Comparison of ENCODE assay signal across 32 cellular contexts in genomic region chr1:211217392-211217791, GRCh38.
"Had no signal": no experiment of that assay in that cellular context is flagged by ENCODE, and none has a peak within 500 bp of the region (broad histone marks: within the 10 kb centered on the region; RNA-seq: fewer than 3 reads in every experiment).

No MANE protein-coding gene starts in this region.

- H3K27ac ChIP-seq: adrenal gland, ascending aorta, body of pancreas, brain microvascular endothelial cell, breast epithelium, cardiac muscle cell had no signal

- H3K36me3 ChIP-seq: adrenal gland, ascending aorta, brain microvascular endothelial cell, breast epithelium, cardiac muscle cell had no signal

- H3K27me3 ChIP-seq: adrenal gland, ascending aorta, body of pancreas, brain microvascular endothelial cell, breast epithelium, cardiac muscle cell had no signal

- H3K4me1 ChIP-seq: adrenal gland, ascending aorta, body of pancreas, breast epithelium had no signal

- ATAC-seq: activated naive CD4-positive, alpha-beta T cell treated with anti-CD3 and anti-CD28 coated beads, Interleukin-2, amount 50 U/mL, for 72 hours; activated naive CD8-positive, alpha-beta T cell treated with anti-CD3 and anti-CD28 coated beads, Interleukin-2, amount 50 U/mL, for 24 hours; activated T-cell treated with anti-CD3 and anti-CD28 coated beads, Interleukin-2, amount 50 U/mL, for 4 hours; activated T-cell treated with anti-CD3 and anti-CD28 coated beads, Interleukin-2, amount 50 U/mL, for 72 hours; activated T-helper 17 cell treated with anti-CD3 and anti-CD28 coated beads, Interleukin-2, amount 50 U/mL, for 72 hours; body of pancreas had no signal

- H3K4me3 ChIP-seq: adrenal gland, ascending aorta, body of pancreas, breast epithelium, cardiac muscle cell had no signal

- H3K9me3 ChIP-seq: adrenal gland, ascending aorta, body of pancreas, breast epithelium had no signal

- DNase-seq: activated effector memory CD4-positive, alpha-beta T cell treated with anti-CD3 and anti-CD28 coated beads, Interleukin-2, amount 50 U/mL, for 16 hours; activated effector memory CD4-positive, alpha-beta T cell treated with Interleukin-2 at 50 U/mL for 16 hours; activated gamma-delta T cell; activated gamma-delta T cell treated with Interleukin-2 at 50 U/mL for 16 hours; activated naive CD4-positive, alpha-beta T cell; activated naive CD4-positive, alpha-beta T cell treated with anti-CD3 and anti-CD28 coated beads for 36 hours; activated naive CD4-positive, alpha-beta T cell treated with anti-CD3 and anti-CD28 coated beads, Interleukin-2, amount 10 ng/mL, durations not matched to agents 7 days and 5 days; activated naive CD4-positive, alpha-beta T cell treated with anti-CD3 and anti-CD28 coated beads, Interleukin-2, amount 50 U/mL, for 16 hours; activated naive CD4-positive, alpha-beta T cell treated with Interleukin-2 at 50 U/mL for 16 hours; activated naive CD8-positive, alpha-beta T cell treated with anti-CD3 and anti-CD28 coated beads for 36 hours; activated naive CD8-positive, alpha-beta T cell treated with anti-CD3 and anti-CD28 coated beads, Interleukin-2, amount 10 ng/mL, durations not matched to agents 7 days and 5 days; activated naive CD8-positive, alpha-beta T cell treated with anti-CD3 and anti-CD28 coated beads, Interleukin-2, amount 50 U/mL, for 24 hours; activated T-cell treated with anti-CD3 and anti-CD28 coated beads, Interleukin-2, amount 50 U/mL, for 4 hours; activated T-cell treated with anti-CD3 and anti-CD28 coated beads, Interleukin-2, amount 50 U/mL, for 48 hours; activated T-cell treated with anti-CD3 and anti-CD28 coated beads, Interleukin-2, amount 50 U/mL, for 72 hours; adrenal gland; amniotic stem cell; amygdala; anterior cingulate cortex; aorta; body of pancreas; brain microvascular endothelial cell; caudate nucleus; central memory CD4-positive, alpha-beta T cell; cerebellar nuclear complex had no signal

- FAIRE-seq: astrocyte, bronchial epithelial cell had no signal
